In genomic region chr1:98342556-98342955, GRCh38 we compare ENCODE assay signal across 1 cellular context.
TF ChIP-seq lines count a peak whose summit lies in the region.

No MANE protein-coding gene starts in this region.

TF ChIP-seq in endothelial cell of umbilical vein, 7 proteins besides CTCF, POLR2A, EP300 and RAD21:
- TF ChIP-seq EZH2 (IDR thresholded peaks at IDR 0.05; ENCODE audit: borderline replicate concordance, low read depth, low read length, severe bottlenecking) (no peak), GATA2 (IDR thresholded peaks at IDR 0.05; ENCODE audit: insufficient read depth, insufficient read length, low read depth, low read length) (peak; percentile 30), JUN (IDR thresholded peaks at IDR 0.05; ENCODE audit: borderline replicate concordance, insufficient read depth, insufficient read length, low read depth) (no peak)
